In the genomic region with DNA sequence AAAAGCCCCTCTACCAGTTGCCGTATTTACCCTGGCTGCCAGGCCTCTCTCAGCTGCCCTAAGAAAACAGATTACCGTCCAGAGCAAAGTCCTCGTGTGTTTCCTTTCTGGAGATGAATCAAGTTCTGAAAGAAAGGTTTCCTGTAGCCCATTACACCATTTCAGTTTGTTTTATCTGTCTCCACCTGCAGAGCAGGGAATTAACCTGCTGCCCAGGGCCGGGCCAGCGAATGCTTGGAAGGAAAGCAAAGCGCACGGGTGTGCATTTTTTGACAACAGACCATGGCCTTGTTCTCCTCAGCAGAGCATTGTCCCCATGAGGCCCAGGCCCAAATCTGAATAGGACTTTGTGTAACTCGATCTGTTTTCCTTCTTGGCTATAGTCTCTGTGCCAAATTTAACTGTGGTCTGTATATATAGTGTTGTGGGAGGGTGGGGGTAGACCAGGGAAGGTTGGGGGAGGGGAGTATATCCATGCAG, we compare ENCODE assay signal across 7 cellular contexts.
DNase-seq lines count a peak whose midpoint lies in the region; ATAC-seq and TF ChIP-seq lines count a peak whose summit lies in the region.
"Not testable (repeated sequence)": the region's sequence is repeated elsewhere in the genome, so short reads cannot be mapped to it uniquely, and the experiment has no call there.

No MANE protein-coding gene starts in this region.

- H3K27ac ChIP-seq in PC-3 (ENCODE audit: low read length); right cardiac atrium (ENCODE audit: low read length); right lobe of liver; gastrocnemius medialis: not testable (repeated sequence)
- H3K27ac ChIP-seq in cardiac muscle cell: peak overlapping the region; percentile 73

- H3K36me3 Mint-ChIP-seq in activated CD8-positive, alpha-beta T cell treated with anti-CD3 and anti-CD28 coated beads, Interleukin-2, amount 10 ng/mL, durations not matched to agents 7 days and 5 days (ENCODE audit: low read depth): not testable (repeated sequence)

- not testable (repeated sequence) for H3F3A ChIP-seq in PC-3 (ENCODE audit: low read length, unreplicated experiment)

- intact Hi-C loops in PC-3 (cut with micrococcal nuclease); right cardiac atrium (cut with DNase I); right lobe of liver (cut with DNase I); gastrocnemius medialis (cut with DNase I; ENCODE audit: low total_unique reads): not testable (repeated sequence)

- H3K9me3 ChIP-seq in PC-3 (ENCODE audit: low read length); cardiac muscle cell (ENCODE audit: low read depth); right cardiac atrium (ENCODE audit: control insufficient read depth, low read length); right lobe of liver; gastrocnemius medialis: not testable (repeated sequence)

- DNase-seq in PC-3: peak; percentile 0
- not testable (repeated sequence) for DNase-seq in activated CD8-positive, alpha-beta T cell treated with anti-CD3 and anti-CD28 coated beads, Interleukin-2, amount 10 ng/mL, durations not matched to agents 7 days and 5 days; gastrocnemius medialis
- DNase-seq in dermis blood vessel endothelial cell: peak; percentile 22
- DNase-seq in cardiac muscle cell (ENCODE audit: low read depth in 1 of 2, low spot score in 1 of 2): peak in 1 of 2 donors; percentile 14
- DNase-seq in right cardiac atrium: peak in 2 of 3 donors; percentile 38 to 41
- DNase-seq in right lobe of liver: peak in 1 of 3 donors; percentile 31

- in situ Hi-C loops in gastrocnemius medialis (cut with MboI; ENCODE audit: low sequenced_read_pairs in 4 of 4): not testable (repeated sequence)

- H3K36me3 ChIP-seq in PC-3 (ENCODE audit: low read depth, low read length); cardiac muscle cell; right lobe of liver; gastrocnemius medialis: not testable (repeated sequence)

- not testable (repeated sequence) for H3K9me2 ChIP-seq in PC-3 (replicated peaks; ENCODE audit: low read length)

- not testable (repeated sequence) for H3K9ac ChIP-seq in PC-3 (ENCODE audit: low read length)

- H3K9me3 Mint-ChIP-seq in activated CD8-positive, alpha-beta T cell treated with anti-CD3 and anti-CD28 coated beads, Interleukin-2, amount 10 ng/mL, durations not matched to agents 7 days and 5 days (ENCODE audit: insufficient read depth): not testable (repeated sequence)

- peaks cover 27% of the 10 kb centered on the region for H3K4me1 Mint-ChIP-seq in activated CD8-positive, alpha-beta T cell treated with anti-CD3 and anti-CD28 coated beads, Interleukin-2, amount 10 ng/mL, durations not matched to agents 7 days and 5 days (ENCODE audit: low read depth)

- H3K79me2 ChIP-seq in PC-3 (ENCODE audit: low read length): not testable (repeated sequence)

- H2AFZ ChIP-seq in PC-3 (ENCODE audit: low read length): not testable (repeated sequence)

- not testable (repeated sequence) for H3K27me3 ChIP-seq in PC-3 (ENCODE audit: low read length); cardiac muscle cell; right cardiac atrium (ENCODE audit: control insufficient read depth, insufficient read depth); right lobe of liver; gastrocnemius medialis

- H3K27ac Mint-ChIP-seq in activated CD8-positive, alpha-beta T cell treated with anti-CD3 and anti-CD28 coated beads, Interleukin-2, amount 10 ng/mL, durations not matched to agents 7 days and 5 days: peak overlapping the region; percentile 43

- peak; percentile 40 for ATAC-seq in PC-3
- not testable (repeated sequence) for ATAC-seq in activated CD8-positive, alpha-beta T cell treated with anti-CD3 and anti-CD28 coated beads, Interleukin-2, amount 10 ng/mL, durations not matched to agents 7 days and 5 days
- peak; percentile 39 to 79 for ATAC-seq in right cardiac atrium
- ATAC-seq in right lobe of liver: peak in 3 of 4 donors; percentile 5 to 60 (median 19)
- ATAC-seq in gastrocnemius medialis: peak; percentile 80 to 87

- H3K4me2 ChIP-seq in PC-3 (ENCODE audit: low read length): not testable (repeated sequence)

- CTCF ChIA-PET in PC-3 (lab: Charles Lee); activated CD8-positive, alpha-beta T cell treated with anti-CD3 and anti-CD28 coated beads, Interleukin-2, amount 10 ng/mL, durations not matched to agents 7 days and 5 days (lab: Charles Lee): not testable (repeated sequence)

- not testable (repeated sequence) for TF ChIP-seq CTCF in PC-3 (conservative IDR thresholded peaks at IDR 0.05; ENCODE audit: low read depth, low read length); cardiac muscle cell (IDR thresholded peaks at IDR 0.05; ENCODE audit: low read depth, low read length); right lobe of liver (IDR thresholded peaks at IDR 0.05); gastrocnemius medialis (IDR thresholded peaks at IDR 0.05 in 4 of 5, conservative IDR thresholded peaks at IDR 0.05 in 1 of 5)

- not testable (repeated sequence) for BruUV-seq in PC-3 (replicated peaks; lab: Mats Ljungman, UMichigan)

- POLR2A ChIA-PET in PC-3 (lab: Charles Lee; ENCODE audit: unreplicated experiment); activated CD8-positive, alpha-beta T cell treated with anti-CD3 and anti-CD28 coated beads, Interleukin-2, amount 10 ng/mL, durations not matched to agents 7 days and 5 days (lab: Charles Lee): not testable (repeated sequence)

- WGBS in right cardiac atrium: 12% methylated on average over 4 of the region's 8 CpGs
- no CpG with 5 or more reads among the region's 8 CpGs for WGBS in right lobe of liver (ENCODE audit: insufficient coverage, low coverage, low lambda C conversion rate, missing lambda C conversion rate)

- not testable (repeated sequence) for H3K4me1 ChIP-seq in PC-3 (ENCODE audit: insufficient read depth, low read length); cardiac muscle cell (ENCODE audit: low read depth); right cardiac atrium (ENCODE audit: control insufficient read depth, insufficient read depth, low read length); right lobe of liver; gastrocnemius medialis

- not testable (repeated sequence) for H4K20me1 ChIP-seq in PC-3 (ENCODE audit: low read length)

- H3K4me3 Mint-ChIP-seq in activated CD8-positive, alpha-beta T cell treated with anti-CD3 and anti-CD28 coated beads, Interleukin-2, amount 10 ng/mL, durations not matched to agents 7 days and 5 days: not testable (repeated sequence)

- not testable (repeated sequence) for TF ChIP-seq POLR2A in right lobe of liver (IDR thresholded peaks at IDR 0.05); gastrocnemius medialis (IDR thresholded peaks at IDR 0.05)

- not testable (repeated sequence) for H3K27me3 Mint-ChIP-seq in activated CD8-positive, alpha-beta T cell treated with anti-CD3 and anti-CD28 coated beads, Interleukin-2, amount 10 ng/mL, durations not matched to agents 7 days and 5 days (ENCODE audit: low read depth)

- not testable (repeated sequence) for H3K4me3 ChIP-seq in PC-3 (ENCODE audit: low read length); cardiac muscle cell; right cardiac atrium (ENCODE audit: low read length); right lobe of liver; gastrocnemius medialis
